In the genomic region with DNA sequence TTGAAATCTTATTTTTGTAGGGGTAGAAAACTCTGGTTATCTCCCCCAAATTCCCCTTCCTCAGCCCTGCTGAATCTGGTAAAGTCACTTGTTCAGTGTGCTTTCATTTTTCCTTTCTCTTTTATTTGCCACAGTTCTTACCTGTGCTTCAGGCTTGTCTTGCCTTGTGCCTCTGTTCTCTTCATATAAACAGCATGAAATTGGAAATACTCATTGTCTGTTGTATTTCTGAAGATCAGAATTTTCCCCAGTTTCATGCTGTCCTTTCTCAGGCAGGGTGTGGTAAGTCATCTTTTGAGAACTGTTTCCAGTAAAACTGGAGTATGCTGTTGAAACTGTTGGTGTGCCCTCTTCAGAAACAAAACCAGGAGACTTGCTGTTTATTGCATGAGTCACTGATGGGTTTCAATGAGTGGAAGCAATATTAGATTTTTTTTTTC, we compare ENCODE assay signal across 8 cellular contexts. TPM values are rescaled to one million over a fixed set of nuclear protein-coding genes. Genes with fewer than 3 reads are reported as not detected.
DNase-seq lines count a peak whose midpoint lies in the region; ATAC-seq lines count a peak whose summit lies in the region.

No MANE protein-coding gene starts in this region.

- peak overlapping the region; percentile 22 for H3K4me3 ChIP-seq in naive thymus-derived CD4-positive, alpha-beta T cell (ENCODE audit: low read length)

- intact Hi-C loops in naive thymus-derived CD4-positive, alpha-beta T cell (cut with micrococcal nuclease): loop anchor here in 1 of 2 donors (1.0 kb wide), 1 partner anchor 377 kb away; no protein-coding TSS in a partner anchor

- no peaks in the 10 kb centered on the region for H3K9me3 Mint-ChIP-seq in activated naive CD8-positive, alpha-beta T cell treated with anti-CD3 and anti-CD28 coated beads for 36 hours
- no peaks in the 10 kb centered on the region for H3K9me3 Mint-ChIP-seq in naive thymus-derived CD4-positive, alpha-beta T cell

- DNase-seq in Daoy (ENCODE audit: low read depth) (peak; percentile 25), OCI-M2 (lab: John Stamatoyannopoulos, UW; ENCODE audit: unreplicated experiment) (no peak), SW 1271 (lab: John Stamatoyannopoulos, UW) (no peak)
- DNase-seq in activated naive CD8-positive, alpha-beta T cell treated with anti-CD3 and anti-CD28 coated beads for 36 hours: no peak
- DNase-seq in naive thymus-derived CD4-positive, alpha-beta T cell: no peak
- DNase-seq in activated CD4-positive, alpha-beta T cell treated with anti-CD3 and anti-CD28 coated beads for 1 hour: no peak

- H3K27me3 ChIP-seq in naive thymus-derived CD4-positive, alpha-beta T cell (ENCODE audit: control insufficient read depth in 2 of 2, insufficient read depth in 2 of 2, low read length in 2 of 2): no peaks in the 10 kb centered on the region

- H3K9me3 ChIP-seq in naive thymus-derived CD4-positive, alpha-beta T cell (ENCODE audit: control insufficient read depth in 2 of 3, low read length in 3 of 3): no peaks in the 10 kb centered on the region

- peak overlapping the region; percentile 86 for H3K27ac Mint-ChIP-seq in activated naive CD8-positive, alpha-beta T cell treated with anti-CD3 and anti-CD28 coated beads for 36 hours
- H3K27ac Mint-ChIP-seq in naive thymus-derived CD4-positive, alpha-beta T cell: peak overlapping the region in 3 of 9 donors; percentile 23 to 87 (median 28)

- H3K4me1 Mint-ChIP-seq in activated naive CD8-positive, alpha-beta T cell treated with anti-CD3 and anti-CD28 coated beads for 36 hours: peaks cover 73% of the 10 kb centered on the region
- H3K4me1 Mint-ChIP-seq in naive thymus-derived CD4-positive, alpha-beta T cell: peaks cover 24 to 66% (median 48%) of the 10 kb centered on the region in 7 donors

- no peak overlapping the region for H3K27ac ChIP-seq in naive thymus-derived CD4-positive, alpha-beta T cell (ENCODE audit: low read depth, low read length)

- ATAC-seq in GM19397 (IDR thresholded peaks at IDR 0.05; ENCODE audit: unreplicated experiment) (peak; percentile 75), HG03280 (IDR thresholded peaks at IDR 0.05; ENCODE audit: unreplicated experiment) (peak; percentile 75)
- ATAC-seq in naive thymus-derived CD4-positive, alpha-beta T cell: peak; percentile 32

- no peaks in the 10 kb centered on the region for H3K27me3 Mint-ChIP-seq in activated naive CD8-positive, alpha-beta T cell treated with anti-CD3 and anti-CD28 coated beads for 36 hours
- no peaks in the 10 kb centered on the region for H3K27me3 Mint-ChIP-seq in naive thymus-derived CD4-positive, alpha-beta T cell

- H3K4me1 ChIP-seq in naive thymus-derived CD4-positive, alpha-beta T cell (ENCODE audit: control insufficient read depth in 2 of 2, insufficient read depth in 2 of 2, low read length in 2 of 2): peaks cover 5 to 46% of the 10 kb centered on the region in 2 donors

- H3K4me3 Mint-ChIP-seq in activated naive CD8-positive, alpha-beta T cell treated with anti-CD3 and anti-CD28 coated beads for 36 hours: peak overlapping the region; percentile 60
- peak overlapping the region in 6 of 10 donors; percentile 2 to 85 (median 40) for H3K4me3 Mint-ChIP-seq in naive thymus-derived CD4-positive, alpha-beta T cell

- peaks cover 36% of the 10 kb centered on the region for H3K36me3 Mint-ChIP-seq in activated naive CD8-positive, alpha-beta T cell treated with anti-CD3 and anti-CD28 coated beads for 36 hours
- peaks cover 0 to 8% (median 0%) of the 10 kb centered on the region in 5 donors for H3K36me3 Mint-ChIP-seq in naive thymus-derived CD4-positive, alpha-beta T cell

- POLR2A ChIA-PET in naive thymus-derived CD4-positive, alpha-beta T cell (lab: Charles Lee): no interaction called here

- no peaks in the 10 kb centered on the region for H3K36me3 ChIP-seq in naive thymus-derived CD4-positive, alpha-beta T cell (ENCODE audit: control insufficient read depth in 2 of 3, insufficient read depth in 3 of 3, low read length in 3 of 3)

- CTCF ChIA-PET in naive thymus-derived CD4-positive, alpha-beta T cell (lab: Charles Lee): no interaction called here

RNA-seq across cellular contexts. Expression of a gene that starts 7.0 kb away (rescaled TPM):
- total RNA-seq in Daoy (2014; rRNA removed; shearing (Covaris generic)): 67.1 and 120 TPM in 2 replicates
- total RNA-seq in activated naive CD8-positive, alpha-beta T cell treated with anti-CD3 and anti-CD28 coated beads for 36 hours: 10 to 100 TPM; 42.0 to 54.0 TPM
- 10 to 100 TPM; 12.5 to 36.6 (median 15.2) TPM for total RNA-seq in naive thymus-derived CD4-positive, alpha-beta T cell
- 10 to 100 TPM; 10.3 to 10.4 TPM for polyA plus RNA-seq in naive thymus-derived CD4-positive, alpha-beta T cell
